33 cellular contexts compared by ENCODE assay signal in genomic region chr12:103312742-103313354, GRCh38.
"Had no signal": no experiment of that assay in that cellular context is flagged by ENCODE, and none has a peak within 500 bp of the region (broad histone marks: within the 10 kb centered on the region; RNA-seq: fewer than 3 reads in every experiment).

No MANE protein-coding gene starts in this region.

- H3K27ac Mint-ChIP-seq: activated B cell treated with CpG ODN at 0.5 μM for 24 hours; activated CD4-positive, alpha-beta memory T cell treated with anti-CD3 and anti-CD28 coated beads for 36 hours; activated CD4-positive, alpha-beta T cell treated with anti-CD3 and anti-CD28 coated beads, Interleukin-2, amount 10 ng/mL, durations not matched to agents 24 days and 14 days; activated CD8-positive, alpha-beta T cell treated with anti-CD3 and anti-CD28 coated beads for 36 hours; activated naive CD4-positive, alpha-beta T cell treated with anti-CD3 and anti-CD28 coated beads, Interleukin-2, amount 10 ng/mL, durations not matched to agents 7 days and 5 days; activated naive CD4-positive, alpha-beta T cell treated with anti-CD3 and anti-CD28 coated beads, Interleukin-2, amount 50 U/mL, for 24 hours; activated naive CD8-positive, alpha-beta T cell; activated naive CD8-positive, alpha-beta T cell treated with anti-CD3 and anti-CD28 coated beads, Interleukin-2, amount 10 ng/mL, durations not matched to agents 7 days and 5 days; activated naive CD8-positive, alpha-beta T cell treated with anti-CD3 and anti-CD28 coated beads, Interleukin-2, amount 50 U/mL, for 24 hours; activated T-cell treated with anti-CD3 and anti-CD28 coated beads, Interleukin-2, amount 50 U/mL, for 24 hours; activated T-helper 2 cell treated with anti-CD3 and anti-CD28 coated beads, Interferon-gamma antibody, Interleukin-2, Interleukin-4, amounts not matched to agents 10 μg/mL and 5 μg/mL and 100 μg/mL, durations not matched to agents 14 hours and 24 hours and 36 hours; brain; T-helper 17 cell had no signal

- H3K36me3 ChIP-seq: ascending aorta, cardiac muscle cell had no signal

- DNase-seq: activated B cell treated with CpG ODN at 0.5 μM for 24 hours; activated CD4-positive, alpha-beta memory T cell treated with anti-CD3 and anti-CD28 coated beads for 36 hours; activated CD4-positive, alpha-beta T cell treated with anti-CD3 and anti-CD28 coated beads for 4 hours; activated CD4-positive, alpha-beta T cell treated with anti-CD3 and anti-CD28 coated beads, Interleukin-2, amount 10 ng/mL, durations not matched to agents 24 days and 14 days; activated CD4-positive, alpha-beta T cell treated with anti-CD3 and anti-CD28 coated beads, Interleukin-2, amount 50 U/mL, for 1 hour; activated CD4-positive, alpha-beta T cell treated with anti-CD3 and anti-CD28 coated beads, Interleukin-2, amount 50 U/mL, for 4 hours; activated CD4-positive, CD25-positive, alpha-beta regulatory T cell treated with anti-CD3 and anti-CD28 coated beads, Interleukin-2, amount 50 U/mL, for 72 hours; activated CD8-positive, alpha-beta memory T cell treated with anti-CD3 and anti-CD28 coated beads, Interleukin-2, amount 50 U/mL, for 48 hours; activated CD8-positive, alpha-beta T cell treated with anti-CD3 and anti-CD28 coated beads for 36 hours; activated effector memory CD4-positive, alpha-beta T cell treated with Interleukin-2 at 50 U/mL for 16 hours; activated gamma-delta T cell; activated naive CD4-positive, alpha-beta T cell treated with anti-CD3 and anti-CD28 coated beads, Interleukin-2, amount 10 ng/mL, durations not matched to agents 7 days and 5 days; activated naive CD4-positive, alpha-beta T cell treated with Interleukin-2 at 50 U/mL for 16 hours; activated naive CD8-positive, alpha-beta T cell treated with anti-CD3 and anti-CD28 coated beads, Interleukin-2, amount 10 ng/mL, durations not matched to agents 7 days and 5 days; activated naive CD8-positive, alpha-beta T cell treated with anti-CD3 and anti-CD28 coated beads, Interleukin-2, amount 50 U/mL, for 24 hours; activated T-cell treated with anti-CD3 and anti-CD28 coated beads, Interleukin-2, amount 50 U/mL, for 24 hours; activated T-cell treated with anti-CD3 and anti-CD28 coated beads, Interleukin-2, amount 50 U/mL, for 48 hours; amygdala; anterior cingulate cortex; caudate nucleus; cerebellar nuclear complex; T-helper 17 cell; T-helper 9 cell had no signal

- H3K27me3 ChIP-seq: ascending aorta, cardiac muscle cell had no signal

- ATAC-seq: activated CD8-positive, alpha-beta T cell treated with anti-CD3 and anti-CD28 coated beads for 36 hours; activated naive CD8-positive, alpha-beta T cell treated with anti-CD3 and anti-CD28 coated beads, Interleukin-2, amount 50 U/mL, for 24 hours; T-helper 17 cell had no signal

- H3K4me1 Mint-ChIP-seq: activated naive CD4-positive, alpha-beta T cell treated with anti-CD3 and anti-CD28 coated beads, Interleukin-2, amount 10 ng/mL, durations not matched to agents 7 days and 5 days; activated naive CD4-positive, alpha-beta T cell treated with anti-CD3 and anti-CD28 coated beads, Interleukin-2, amount 50 U/mL, for 24 hours; activated naive CD8-positive, alpha-beta T cell treated with anti-CD3 and anti-CD28 coated beads, Interleukin-2, amount 10 ng/mL, durations not matched to agents 7 days and 5 days; brain; T-helper 17 cell had no signal

- H3K4me1 ChIP-seq: ascending aorta had no signal

- H3K9me3 ChIP-seq: ascending aorta had no signal

- H3K4me3 ChIP-seq: ascending aorta, cardiac muscle cell had no signal

- H3K27me3 Mint-ChIP-seq: activated B cell treated with CpG ODN at 0.5 μM for 24 hours; activated CD4-positive, alpha-beta memory T cell treated with anti-CD3 and anti-CD28 coated beads for 36 hours; activated CD4-positive, alpha-beta T cell treated with anti-CD3 and anti-CD28 coated beads, Interleukin-2, amount 10 ng/mL, durations not matched to agents 24 days and 14 days; activated CD8-positive, alpha-beta T cell treated with anti-CD3 and anti-CD28 coated beads for 36 hours; activated naive CD4-positive, alpha-beta T cell treated with anti-CD3 and anti-CD28 coated beads, Interleukin-2, amount 10 ng/mL, durations not matched to agents 7 days and 5 days; activated naive CD4-positive, alpha-beta T cell treated with anti-CD3 and anti-CD28 coated beads, Interleukin-2, amount 50 U/mL, for 24 hours; activated naive CD8-positive, alpha-beta T cell; activated naive CD8-positive, alpha-beta T cell treated with anti-CD3 and anti-CD28 coated beads, Interleukin-2, amount 50 U/mL, for 24 hours; activated T-cell treated with anti-CD3 and anti-CD28 coated beads, Interleukin-2, amount 50 U/mL, for 24 hours; brain; central memory CD8-positive, alpha-beta T cell; T-helper 17 cell had no signal

- H3K36me3 Mint-ChIP-seq: activated CD4-positive, alpha-beta memory T cell treated with anti-CD3 and anti-CD28 coated beads for 36 hours; activated naive CD4-positive, alpha-beta T cell treated with anti-CD3 and anti-CD28 coated beads, Interleukin-2, amount 10 ng/mL, durations not matched to agents 7 days and 5 days; activated naive CD8-positive, alpha-beta T cell treated with anti-CD3 and anti-CD28 coated beads, Interleukin-2, amount 10 ng/mL, durations not matched to agents 7 days and 5 days; brain had no signal

- FAIRE-seq: bronchial epithelial cell, TTC549 had no signal

- H3K4me3 Mint-ChIP-seq: activated B cell treated with CpG ODN at 0.5 μM for 24 hours; activated CD4-positive, alpha-beta memory T cell treated with anti-CD3 and anti-CD28 coated beads for 36 hours; activated CD4-positive, alpha-beta T cell treated with anti-CD3 and anti-CD28 coated beads, Interleukin-2, amount 10 ng/mL, durations not matched to agents 24 days and 14 days; activated CD8-positive, alpha-beta T cell treated with anti-CD3 and anti-CD28 coated beads for 36 hours; activated naive CD4-positive, alpha-beta T cell treated with anti-CD3 and anti-CD28 coated beads, Interleukin-2, amount 10 ng/mL, durations not matched to agents 7 days and 5 days; activated naive CD4-positive, alpha-beta T cell treated with anti-CD3 and anti-CD28 coated beads, Interleukin-2, amount 50 U/mL, for 24 hours; activated naive CD8-positive, alpha-beta T cell; activated naive CD8-positive, alpha-beta T cell treated with anti-CD3 and anti-CD28 coated beads, Interleukin-2, amount 10 ng/mL, durations not matched to agents 7 days and 5 days; activated naive CD8-positive, alpha-beta T cell treated with anti-CD3 and anti-CD28 coated beads, Interleukin-2, amount 50 U/mL, for 24 hours; activated T-cell treated with anti-CD3 and anti-CD28 coated beads, Interleukin-2, amount 50 U/mL, for 24 hours; brain; central memory CD8-positive, alpha-beta T cell; T-helper 17 cell had no signal

- H3K27ac ChIP-seq: ascending aorta, cardiac muscle cell, VCaP had no signal
